Comparison of ENCODE assay signal across 24 cellular contexts in genomic region chr5:53542917-53543316, GRCh38.
"Had no signal": no experiment of that assay in that cellular context is flagged by ENCODE, and none has a peak within 500 bp of the region (broad histone marks: within the 10 kb centered on the region; RNA-seq: fewer than 3 reads in every experiment).

No MANE protein-coding gene starts in this region.

- FAIRE-seq: astrocyte, endothelial cell of umbilical vein, small intestine had no signal

- H3K9me3 ChIP-seq: adrenal gland, breast epithelium, colonic mucosa, right lobe of liver, uterus had no signal

- H3K36me3 ChIP-seq: adrenal gland, breast epithelium, colonic mucosa, right lobe of liver, uterus had no signal

- H3K4me3 ChIP-seq: adrenal gland, breast epithelium, colonic mucosa, dorsolateral prefrontal cortex, hepatocyte, right lobe of liver, uterus had no signal

- H3K79me2 ChIP-seq: hepatocyte had no signal

- H3K27me3 ChIP-seq: adrenal gland, breast epithelium, colonic mucosa, hepatocyte, right lobe of liver, uterus had no signal

- ATAC-seq: activated CD4-positive, alpha-beta T cell treated with anti-CD3 and anti-CD28 coated beads for 36 hours; activated T-cell treated with anti-CD3 and anti-CD28 coated beads, Interleukin-2, amount 50 U/mL, for 4 hours; effector memory CD8-positive, alpha-beta T cell; esophagus mucosa; natural killer cell treated with Interleukin-12 subunit alpha and Interleukin-12 subunit beta and Interleukin-15 and Interleukin-18, amount 100 ng/mL, for 72 hours; right lobe of liver; stimulated activated naive B cell treated with anti-CD40 and anti-IgM and Interleukin-4, amounts not matched to agents 10 μg/mL and 1 μg/mL and 100 μg/mL, for 72 hours had no signal

- H3K4me2 ChIP-seq: hepatocyte had no signal

- H3K4me1 ChIP-seq: adrenal gland, breast epithelium, right lobe of liver, uterus had no signal

- DNase-seq: activated CD4-positive, alpha-beta T cell treated with anti-CD3 and anti-CD28 coated beads for 36 hours; activated CD4-positive, alpha-beta T cell treated with anti-CD3 and anti-CD28 coated beads, Interleukin-2, amount 50 U/mL, for 48 hours; activated CD8-positive, alpha-beta memory T cell treated with anti-CD3 and anti-CD28 coated beads, Interleukin-2, amount 50 U/mL, for 48 hours; activated naive CD4-positive, alpha-beta T cell; activated T-cell treated with anti-CD3 and anti-CD28 coated beads, Interleukin-2, amount 50 U/mL, for 4 hours; adrenal gland; colonic mucosa; dorsolateral prefrontal cortex; effector memory CD8-positive, alpha-beta T cell; glutamatergic neuron; midbrain; right lobe of liver; small intestine; stimulated activated CD4-positive, alpha-beta T cell treated with anti-CD3 and anti-CD28 coated beads, Interleukin-15, amount 100 ng/mL, for 24 hours; stimulated activated naive B cell treated with anti-CD40 and anti-IgM and Interleukin-4, amounts not matched to agents 10 μg/mL and 1 μg/mL and 100 μg/mL, for 72 hours; T-helper 9 cell; trophoblast cell; uterus had no signal

- H3K27ac ChIP-seq: adrenal gland, breast epithelium, colonic mucosa, dorsolateral prefrontal cortex, hepatocyte, right lobe of liver, uterus had no signal

- H2AFZ ChIP-seq: hepatocyte had no signal
